ENCODE assay signal across 23 cellular contexts in genomic region chr13:77674802-77675201, GRCh38. TPM values are rescaled to one million over a fixed set of nuclear protein-coding genes. Genes with fewer than 3 reads are reported as not detected.
"Had no signal": no experiment of that assay in that cellular context is flagged by ENCODE, and none has a peak within 500 bp of the region (broad histone marks: within the 10 kb centered on the region; RNA-seq: fewer than 3 reads in every experiment).

No MANE protein-coding gene starts in this region.

- H3K4me1 Mint-ChIP-seq: memory B cell; naive B cell; nephron; stimulated activated naive B cell treated with anti-CD40 and anti-IgM and Interleukin-4, amounts not matched to agents 10 μg/mL and 1 μg/mL and 100 μg/mL, for 72 hours had no signal

- ATAC-seq: foreskin keratinocyte; lower lobe of right lung; stimulated activated naive B cell treated with anti-CD40 and anti-IgM and Interleukin-4, amounts not matched to agents 10 μg/mL and 1 μg/mL and 100 μg/mL, for 72 hours; stimulated activated naive CD8-positive, alpha-beta T cell treated with anti-CD3 and anti-CD28 coated beads, Interleukin-15, amount 100 ng/mL, for 72 hours had no signal

- H3K4me3 Mint-ChIP-seq: dendritic cell treated with granulocyte-macrophage colony-stimulating factor and Interleukin-4, amounts not matched to agents 40 ng/mL and 50 ng/mL, for 4 days; memory B cell; naive B cell; nephron; stimulated activated naive B cell treated with anti-CD40 and anti-IgM and Interleukin-4, amounts not matched to agents 10 μg/mL and 1 μg/mL and 100 μg/mL, for 72 hours; stimulated activated naive CD8-positive, alpha-beta T cell treated with anti-CD3 and anti-CD28 coated beads, Interleukin-15, amount 100 ng/mL, for 72 hours had no signal

- H3K27ac Mint-ChIP-seq: dendritic cell treated with granulocyte-macrophage colony-stimulating factor and Interleukin-4, amounts not matched to agents 40 ng/mL and 50 ng/mL, for 4 days; memory B cell; naive B cell; nephron; stimulated activated naive B cell treated with anti-CD40 and anti-IgM and Interleukin-4, amounts not matched to agents 10 μg/mL and 1 μg/mL and 100 μg/mL, for 72 hours; stimulated activated naive CD8-positive, alpha-beta T cell treated with anti-CD3 and anti-CD28 coated beads, Interleukin-15, amount 100 ng/mL, for 72 hours had no signal

- H2AFZ ChIP-seq: hepatocyte had no signal

- DNase-seq: cerebellar nuclear complex; erythroblast; foreskin keratinocyte; left ventricle myocardium inferior; lower lobe of right lung; naive B cell; posterior cingulate gyrus; sigmoid colon; stimulated activated CD4-positive, alpha-beta T cell treated with anti-CD3 and anti-CD28 coated beads, Interleukin-2, amount 100 ng/mL, for 24 hours; stimulated activated CD4-positive, alpha-beta T cell treated with anti-CD3 and anti-CD28 coated beads, Interleukin-4, amount 100 ng/mL, for 4 hours; stimulated activated naive B cell treated with anti-CD40 and anti-IgM and Interleukin-4, amounts not matched to agents 10 μg/mL and 1 μg/mL and 100 μg/mL, for 72 hours; stimulated activated naive CD8-positive, alpha-beta T cell treated with anti-CD3 and anti-CD28 coated beads, Interleukin-15, amount 100 ng/mL, for 72 hours; transverse colon had no signal

- H3K27ac ChIP-seq: foreskin keratinocyte, hepatocyte, left ventricle myocardium inferior, lower lobe of right lung, neutrophil, right atrium auricular region, sigmoid colon, skin epidermis, thoracic aorta, transverse colon had no signal

- H3K4me3 ChIP-seq: hepatocyte, left ventricle myocardium inferior, lower lobe of right lung, right atrium auricular region, sigmoid colon, skin epidermis, thoracic aorta, transverse colon had no signal

- H3K27me3 ChIP-seq: hepatocyte, neutrophil, right atrium auricular region, sigmoid colon, transverse colon had no signal

- H3K4me1 ChIP-seq: foreskin keratinocyte, left ventricle myocardium inferior, lower lobe of right lung, right atrium auricular region, sigmoid colon, transverse colon had no signal

- H3K9me3 ChIP-seq: lower lobe of right lung, neutrophil, right atrium auricular region, sigmoid colon, thoracic aorta, transverse colon had no signal

- H3K4me2 ChIP-seq: hepatocyte had no signal

- H3K36me3 Mint-ChIP-seq: memory B cell; naive B cell; stimulated activated naive B cell treated with anti-CD40 and anti-IgM and Interleukin-4, amounts not matched to agents 10 μg/mL and 1 μg/mL and 100 μg/mL, for 72 hours had no signal

- H3K79me2 ChIP-seq: hepatocyte had no signal

- H3K36me3 ChIP-seq: left ventricle myocardium inferior, lower lobe of right lung, neutrophil, right atrium auricular region, sigmoid colon, thoracic aorta, transverse colon had no signal

- H3K27me3 Mint-ChIP-seq: dendritic cell treated with granulocyte-macrophage colony-stimulating factor and Interleukin-4, amounts not matched to agents 40 ng/mL and 50 ng/mL, for 4 days had no signal

RNA-seq across cellular contexts. Expression of gene SLAIN1, which starts 22.7 kb away (rescaled TPM):
- total RNA-seq: foreskin keratinocyte, osteoblast had no signal
- polyA plus RNA-seq: foreskin keratinocyte, keratinocyte had no signal
